1 cellular context compared by ENCODE assay signal in the genomic region with DNA sequence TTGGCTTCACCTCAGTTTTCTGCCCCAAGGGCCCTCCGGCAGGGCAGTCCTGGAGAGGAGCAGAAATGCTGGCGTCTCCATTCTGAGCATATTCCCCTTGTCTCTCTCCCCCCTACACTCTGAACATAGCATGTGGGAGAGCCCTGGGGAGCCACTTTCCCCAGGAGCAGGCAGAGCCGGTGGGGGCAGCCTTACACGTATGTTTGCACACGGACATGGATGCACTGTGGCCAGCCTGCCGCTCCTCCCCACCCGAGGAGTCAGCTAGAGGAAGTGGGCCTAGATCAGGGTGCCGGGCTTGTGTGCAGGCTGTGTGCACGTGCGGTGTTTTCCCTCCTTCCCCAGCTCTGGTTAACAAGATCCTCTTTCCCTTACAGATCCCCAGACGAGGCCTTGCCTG.
TF ChIP-seq lines count a peak whose summit lies in the region.

No MANE protein-coding gene starts in this region.

TF ChIP-seq in K562, 482 proteins besides CTCF, POLR2A, EP300 and RAD21:
- no peak for TF ChIP-seq NCOA6 (IDR thresholded peaks at IDR 0.05)
- no peak for TF ChIP-seq PATZ1 (CRISPR knock-in tag; IDR thresholded peaks at IDR 0.05; ENCODE audit: borderline replicate concordance)
- TF ChIP-seq POLR2AphosphoS5 (IDR thresholded peaks at IDR 0.05; ENCODE audit: control insufficient read depth, insufficient read depth, low read depth, low read length), result peak; percentile 23; the same call in 1 of the 2 replicates
- no peak for TF ChIP-seq RAD51 (IDR thresholded peaks at IDR 0.05; ENCODE audit: borderline replicate concordance, low read depth)
- no peak for TF ChIP-seq ZNF518B (CRISPR knock-in tag; IDR thresholded peaks at IDR 0.05)
- TF ChIP-seq KLF13 (tag; IDR thresholded peaks at IDR 0.05; ENCODE audit: borderline replicate concordance, low read depth), result no peak
- no peak for TF ChIP-seq KLF6 (CRISPR knock-in tag; IDR thresholded peaks at IDR 0.05; ENCODE audit: borderline replicate concordance)
- TF ChIP-seq BRCA1 (IDR thresholded peaks at IDR 0.05), result no peak
- TF ChIP-seq BRCA1 (CRISPR knock-in tag; IDR thresholded peaks at IDR 0.05), result no peak
